ENCODE assay signal across 20 cellular contexts in genomic region chr21:42760977-42761751, GRCh38.
A peak's percentile ranks its signal among the peaks of the same experiment; 100 is the strongest.
DNase-seq lines count a peak whose midpoint lies in the region; ATAC-seq, FAIRE-seq and TF ChIP-seq lines count a peak whose summit lies in the region.
"Had no signal": no experiment of that assay in that cellular context is flagged by ENCODE, and none has a peak within 500 bp of the region (broad histone marks: within the 10 kb centered on the region; RNA-seq: fewer than 3 reads in every experiment).

No MANE protein-coding gene starts in this region.

- H3K27ac ChIP-seq in pancreas = no peak overlapping the region
- no peak overlapping the region for H3K27ac ChIP-seq in aorta (ENCODE audit: low read depth in 1 of 2, low read length in 2 of 2)
- H3K27ac ChIP-seq: 22Rv1, C4-2B, RWPE1 had no signal

- H3K27ac Mint-ChIP-seq in glutamatergic neuron (ENCODE audit: unreplicated experiment) = peak overlapping the region; percentile 90
- peak overlapping the region in 1 of 10 donors; percentile 68 for H3K27ac Mint-ChIP-seq in naive thymus-derived CD8-positive, alpha-beta T cell
- H3K27ac Mint-ChIP-seq: activated naive CD8-positive, alpha-beta T cell treated with anti-CD3 and anti-CD28 coated beads, Interleukin-2, amount 50 U/mL, for 24 hours; T-helper 2 cell treated with Interferon-gamma antibody and Interleukin-4, amounts not matched to agents 5 μg/mL and 100 μg/mL, for 36 hours had no signal

- peaks cover 34% of the 10 kb centered on the region for H3K27me3 Mint-ChIP-seq in glutamatergic neuron (ENCODE audit: unreplicated experiment)
- no peaks in the 10 kb centered on the region for H3K27me3 Mint-ChIP-seq in naive thymus-derived CD8-positive, alpha-beta T cell
- H3K27me3 Mint-ChIP-seq: activated naive CD8-positive, alpha-beta T cell treated with anti-CD3 and anti-CD28 coated beads, Interleukin-2, amount 50 U/mL, for 24 hours had no signal

- no peak for TF ChIP-seq CTCF in glutamatergic neuron (IDR thresholded peaks at IDR 0.05; ENCODE audit: partially characterized antibody, unreplicated experiment)
- TF ChIP-seq CTCF in pancreas (IDR thresholded peaks at IDR 0.05) = no peak

- DNase-seq in DMS 273 (lab: John Stamatoyannopoulos, UW; ENCODE audit: unreplicated experiment) = peak; percentile 49
- no peak for DNase-seq in DMS 273 treated with DMSO at 0.1 percent for 48 hours (lab: John Stamatoyannopoulos, UW)
- DNase-seq in NCI-H524 treated with DMSO at 0.1 percent for 48 hours (lab: John Stamatoyannopoulos, UW) = peak; percentile 50
- DNase-seq in glutamatergic neuron = peak; percentile 76
- peak in 1 of 6 donors; percentile 73 for DNase-seq in pancreas
- no peak for DNase-seq in aorta
- no peak for DNase-seq in naive thymus-derived CD8-positive, alpha-beta T cell
- no peak for DNase-seq in activated CD8-positive, alpha-beta memory T cell treated with anti-CD3 and anti-CD28 coated beads, Interleukin-2, amount 50 U/mL, for 48 hours
- DNase-seq: activated CD4-positive, alpha-beta T cell treated with anti-CD3 and anti-CD28 coated beads, Interleukin-2, amount 50 U/mL, for 1 hour; activated naive CD8-positive, alpha-beta T cell treated with anti-CD3 and anti-CD28 coated beads, Interleukin-2, amount 50 U/mL, for 24 hours; activated T-cell treated with anti-CD3 and anti-CD28 coated beads, Interleukin-2, amount 50 U/mL, for 48 hours; foreskin melanocyte; islet precursor cell; NCI-H748 treated with DMSO at 0.1 percent for 48 hours had no signal

- H3K27me3 ChIP-seq in pancreas (no peaks in the 10 kb centered on the region), aorta (ENCODE audit: control insufficient read depth in 1 of 2, insufficient read depth in 2 of 2, low read length in 1 of 2) (no peaks in the 10 kb centered on the region)

- H3K4me3 ChIP-seq in pancreas (no peak overlapping the region), aorta (ENCODE audit: low read length in 2 of 2) (no peak overlapping the region)
- H3K4me3 ChIP-seq: GM12878 had no signal

- H3K36me3 ChIP-seq in pancreas (no peaks in the 10 kb centered on the region), aorta (ENCODE audit: control insufficient read depth in 1 of 2, insufficient read depth in 2 of 2, low read length in 1 of 2) (no peaks in the 10 kb centered on the region)

- peak in 3 of 4 donors; percentile 64 to 70 (median 69) for ATAC-seq in pancreas
- no peak for ATAC-seq in aorta (ENCODE audit: low FRiP score)
- ATAC-seq in naive thymus-derived CD8-positive, alpha-beta T cell = no peak
- ATAC-seq: activated naive CD8-positive, alpha-beta T cell treated with anti-CD3 and anti-CD28 coated beads, Interleukin-2, amount 50 U/mL, for 24 hours; GM12878 had no signal

- H3K9me3 ChIP-seq in pancreas = no peaks in the 10 kb centered on the region
- H3K9me3 ChIP-seq in aorta (ENCODE audit: control insufficient read depth, low read length) = no peaks in the 10 kb centered on the region

- intact Hi-C loops in pancreas (cut with DNase I) = no loop called here
- intact Hi-C loops in aorta (cut with DNase I) = no loop called here

- no peaks in the 10 kb centered on the region for H3K4me1 ChIP-seq in pancreas
- no peaks in the 10 kb centered on the region for H3K4me1 ChIP-seq in aorta (ENCODE audit: control insufficient read depth in 1 of 2, insufficient read depth in 2 of 2, low read length in 2 of 2)

- FAIRE-seq in pancreas (lab: Jason Lieb, UNC) = no peak
- FAIRE-seq: GM12878 had no signal

- POLR2A ChIA-PET in naive thymus-derived CD8-positive, alpha-beta T cell (lab: Charles Lee) = interaction anchor here (1.0 kb wide), 1 partner anchor 25 kb away, joined by 3 read pairs; no protein-coding TSS in a partner anchor

- peaks cover 42% of the 10 kb centered on the region for H3K9me3 Mint-ChIP-seq in glutamatergic neuron (ENCODE audit: unreplicated experiment)
- no peaks in the 10 kb centered on the region for H3K9me3 Mint-ChIP-seq in naive thymus-derived CD8-positive, alpha-beta T cell
- H3K9me3 Mint-ChIP-seq: activated naive CD8-positive, alpha-beta T cell treated with anti-CD3 and anti-CD28 coated beads, Interleukin-2, amount 50 U/mL, for 24 hours; central memory CD8-positive, alpha-beta T cell; T-helper 2 cell treated with Interferon-gamma antibody and Interleukin-4, amounts not matched to agents 5 μg/mL and 100 μg/mL, for 36 hours had no signal

- H3K36me3 Mint-ChIP-seq in glutamatergic neuron (ENCODE audit: unreplicated experiment) = peaks cover 13% of the 10 kb centered on the region
- peaks cover 0 to 27% (median 0%) of the 10 kb centered on the region in 3 donors for H3K36me3 Mint-ChIP-seq in naive thymus-derived CD8-positive, alpha-beta T cell

- H3K4me1 Mint-ChIP-seq in glutamatergic neuron (ENCODE audit: low read depth, unreplicated experiment) = peaks cover 38% of the 10 kb centered on the region
- peaks cover 0 to 9% (median 2%) of the 10 kb centered on the region in 4 donors for H3K4me1 Mint-ChIP-seq in naive thymus-derived CD8-positive, alpha-beta T cell
- H3K4me1 Mint-ChIP-seq: activated naive CD8-positive, alpha-beta T cell treated with anti-CD3 and anti-CD28 coated beads, Interleukin-2, amount 50 U/mL, for 24 hours; central memory CD8-positive, alpha-beta T cell had no signal

- WGBS in pancreas, 2 donors = 58 to 63% methylated on average over 21 of the region's 21 CpGs
- WGBS in aorta, 2 donors = 81 to 87% methylated on average over 21 of the region's 21 CpGs

- peak overlapping the region; percentile 52 for H3K4me3 Mint-ChIP-seq in glutamatergic neuron (ENCODE audit: unreplicated experiment)
- no peak overlapping the region for H3K4me3 Mint-ChIP-seq in naive thymus-derived CD8-positive, alpha-beta T cell
- H3K4me3 Mint-ChIP-seq: activated naive CD8-positive, alpha-beta T cell treated with anti-CD3 and anti-CD28 coated beads, Interleukin-2, amount 50 U/mL, for 24 hours; central memory CD8-positive, alpha-beta T cell; T-helper 2 cell treated with Interferon-gamma antibody and Interleukin-4, amounts not matched to agents 5 μg/mL and 100 μg/mL, for 36 hours had no signal

Comparison
In these comparisons a context has a peak if more than half of its experiments do, and no peak if none do; other contexts are left out.
1. DNase-seq: peak in DMS 273 (single experiment), NCI-H524 treated with DMSO at 0.1 percent for 48 hours (single experiment) and glutamatergic neuron (single experiment); none in DMS 273 treated with DMSO at 0.1 percent for 48 hours (single experiment), aorta (0 of 2), naive thymus-derived CD8-positive, alpha-beta T cell (0 of 10) and activated CD8-positive, alpha-beta memory T cell treated with anti-CD3 and anti-CD28 coated beads, Interleukin-2, amount 50 U/mL, for 48 hours (single experiment).
2. ATAC-seq: peak in pancreas (3 of 4); none in aorta (single experiment) and naive thymus-derived CD8-positive, alpha-beta T cell (0 of 2).